Comparison of ENCODE assay signal across 8 cellular contexts in the genomic region with DNA sequence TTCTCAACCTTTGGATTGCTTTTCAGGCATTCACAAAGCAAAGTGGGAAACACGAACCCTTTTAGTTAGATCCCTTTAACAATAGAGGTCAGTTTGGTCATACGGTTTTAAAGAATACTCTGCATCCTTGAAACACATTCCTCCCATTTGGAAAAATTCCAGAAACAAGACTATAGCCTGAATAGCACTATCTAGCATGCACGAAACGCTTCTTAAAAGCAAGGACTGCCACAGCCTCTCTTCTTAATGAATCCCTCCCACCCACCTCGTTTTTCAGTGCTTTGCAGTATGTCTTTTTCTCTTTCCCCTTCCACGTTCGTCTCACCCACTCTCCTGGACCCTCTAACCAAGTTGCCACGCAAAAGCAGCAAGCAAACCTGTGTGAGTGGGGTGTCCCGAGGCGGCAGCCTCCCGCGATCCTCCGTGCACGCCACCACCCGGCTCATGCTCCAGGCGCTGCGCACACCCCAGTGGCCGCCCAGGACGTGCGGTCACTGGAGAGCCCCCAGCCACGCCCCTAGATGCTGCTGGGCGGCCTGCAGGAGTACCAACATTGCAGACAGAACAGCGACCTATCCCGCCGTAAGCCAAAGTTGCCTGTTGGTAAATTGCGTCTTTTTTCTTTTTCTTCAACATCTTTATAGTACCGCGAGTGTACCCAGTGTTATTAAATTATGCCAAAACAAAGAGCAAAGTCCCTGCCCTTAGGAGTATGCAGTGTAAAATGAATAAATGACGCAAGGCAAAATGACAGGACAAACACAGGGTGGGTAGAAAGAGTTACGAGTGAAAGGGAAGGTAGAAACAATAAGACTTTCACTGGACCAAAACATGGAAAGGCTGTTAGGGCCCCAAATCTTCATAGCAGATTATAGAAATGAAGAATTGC. TPM values are rescaled to one million over a fixed set of nuclear protein-coding genes. Genes with fewer than 3 reads are reported as not detected.
DNase-seq lines count a peak whose midpoint lies in the region; TF ChIP-seq lines count a peak whose summit lies in the region.

Gene SLC38A4 (minus strand): TSS at position 472 of the 889 bp plus-strand sequence. CDS start 32,926 bp downstream, outside the sequence.

- H3K9me2 ChIP-seq in Karpas-422 (replicated peaks; ENCODE audit: insufficient read depth, low read length) = no peaks in the 10 kb centered on the region

- no peak within 1 kb of the TSS for H3K27ac ChIP-seq in RWPE1
- no peak within 1 kb of the TSS for H3K27ac ChIP-seq in Karpas-422 (ENCODE audit: low read length)

- H3K9me3 Mint-ChIP-seq in Caco-2 (ENCODE audit: unreplicated experiment) (no peaks in the 10 kb centered on the region), neural crest cell (no peaks in the 10 kb centered on the region)

- H3K4me2 ChIP-seq in Karpas-422 (ENCODE audit: low read depth, low read length, poor library complexity, severe bottlenecking) = no peak within 1 kb of the TSS

- H3K36me3 Mint-ChIP-seq in Caco-2 (ENCODE audit: insufficient read depth, unreplicated experiment) (no peaks in the 10 kb centered on the region), neural crest cell (ENCODE audit: low read depth) (no peaks in the 10 kb centered on the region)

- no peaks in the 10 kb centered on the region for H4K20me1 ChIP-seq in Karpas-422 (ENCODE audit: insufficient read depth, low read depth, low read length)

- H3K27ac Mint-ChIP-seq in Caco-2 (ENCODE audit: unreplicated experiment) = peak within 1 kb of the TSS; percentile 11
- H3K27ac Mint-ChIP-seq in neural crest cell (ENCODE audit: unreplicated experiment) = no peak within 1 kb of the TSS

- BruUV-seq in Caco-2 (replicated peaks; lab: Mats Ljungman, UMichigan) = TSS peak; percentile 66

- CTCF ChIA-PET in Caco-2 (lab: Charles Lee) = interaction anchor here (0.8 kb wide), 1 partner anchor 150 kb away, joined by 3 read pairs; no protein-coding TSS in a partner anchor
- CTCF ChIA-PET in RWPE1 (lab: Yijun Ruan, JAX) = no interaction called here

- H3K4me3 Mint-ChIP-seq in Caco-2 (ENCODE audit: unreplicated experiment) = peak within 1 kb of the TSS; percentile 77
- H3K4me3 Mint-ChIP-seq in neural crest cell = peak within 1 kb of the TSS; percentile 62

- POLR2A ChIA-PET in Caco-2 (lab: Charles Lee) (interaction anchor here (0.6 kb wide), 1 partner anchor 111 kb away, joined by 4 read pairs; no protein-coding TSS in a partner anchor), RWPE1 (lab: Yijun Ruan, JAX; ENCODE audit: low non-redundant PET) (no interaction called here)

- no peak within 1 kb of the TSS for H2AFZ ChIP-seq in Karpas-422 (ENCODE audit: low read length)

- H3K79me2 ChIP-seq in Karpas-422 (ENCODE audit: low read length) = no peaks in the 10 kb centered on the region

- DNase-seq in Caco-2 (peak; percentile 67 to 84), RWPE1 (ENCODE audit: low spot score) (no peak), foreskin fibroblast (peak; percentile 37 to 72), neural crest cell (ENCODE audit: low read depth, low spot score) (peak; percentile 20), Karpas-422 (no peak), COR-L47 (lab: John Stamatoyannopoulos, UW) (no peak), Kasumi-1 (lab: John Stamatoyannopoulos, UW) (no peak)
- DNase-seq in activated naive CD4-positive, alpha-beta T cell treated with Interleukin-2 at 50 U/mL for 16 hours = no peak

- H3K27me3 Mint-ChIP-seq in Caco-2 (ENCODE audit: insufficient read depth, unreplicated experiment) = no peaks in the 10 kb centered on the region
- peaks cover 76% of the 10 kb centered on the region for H3K27me3 Mint-ChIP-seq in neural crest cell (ENCODE audit: low read depth)

- H3K36me3 ChIP-seq in Caco-2 (ENCODE audit: control insufficient read depth, insufficient read depth, low read length) (no peaks in the 10 kb centered on the region; the same call in 1 of the 2 replicates), Karpas-422 (ENCODE audit: insufficient read depth, low read length) (no peaks in the 10 kb centered on the region)

- H3K27me3 ChIP-seq in Caco-2 (replicated peaks; ENCODE audit: control insufficient read depth, insufficient read depth, low read length) (no peaks in the 10 kb centered on the region), Karpas-422 (ENCODE audit: low read length) (no peaks in the 10 kb centered on the region)

- H3K4me1 Mint-ChIP-seq in Caco-2 (ENCODE audit: low read depth, unreplicated experiment) (peaks cover 21% of the 10 kb centered on the region), neural crest cell (peaks cover 9% of the 10 kb centered on the region)

- H3K9me3 ChIP-seq in Caco-2 = no peaks in the 10 kb centered on the region
- H3K9me3 ChIP-seq in Karpas-422 (ENCODE audit: low read length) = no peaks in the 10 kb centered on the region

- intact Hi-C loops in Caco-2 (cut with micrococcal nuclease; ENCODE audit: unreplicated experiment) = loop anchor here (2.0 to 5.0 kb wide), 2 partner anchors 55 to 148 kb away; no protein-coding TSS in a partner anchor

- TF ChIP-seq CTCF in Caco-2 (IDR thresholded peaks at IDR 0.05; ENCODE audit: insufficient read depth in 1 of 2, low read depth in 1 of 2, low read length in 1 of 2, severe bottlenecking in 1 of 2, unreplicated experiment in 1 of 2) = peak in 1 of 2 experiments; percentile 56
- TF ChIP-seq CTCF in RWPE1 (conservative IDR thresholded peaks at IDR 0.05; ENCODE audit: low read depth) = peak; percentile 18; the same call in 1 of the 2 replicates
- peak; percentile 5 for TF ChIP-seq CTCF in foreskin fibroblast (IDR thresholded peaks at IDR 0.05; ENCODE audit: low read depth, low read length)
- TF ChIP-seq CTCF in neural crest cell (conservative IDR thresholded peaks at IDR 0.05) = peak; percentile 25

- H3K4me1 ChIP-seq in Caco-2 (no peaks in the 10 kb centered on the region; the same call in 1 of the 2 replicates), Karpas-422 (ENCODE audit: low read length) (no peaks in the 10 kb centered on the region)

- H3K9ac ChIP-seq in Karpas-422 (ENCODE audit: low read length) = no peak within 1 kb of the TSS

- H3K4me3 ChIP-seq in Caco-2 (ENCODE audit: low read depth, low read length) (peak within 1 kb of the TSS; percentile 65), foreskin fibroblast (ENCODE audit: low read depth in 1 of 2, low read length in 2 of 2) (peak within 1 kb of the TSS; percentile 46 to 60), Karpas-422 (ENCODE audit: low read length) (no peak within 1 kb of the TSS)

RNA-seq across cellular contexts. Expression of gene SLC38A4, which starts in this region (rescaled TPM):
- total RNA-seq in Caco-2 (2022) = 16.0 and 20.1 TPM in 2 replicates
- 0.16 TPM in 1 of 2 replicates, not detected in the other for total RNA-seq in neural crest cell
- not detected in 2 replicates for total RNA-seq in Karpas-422 (2014; rRNA removed; shearing (Covaris generic); ENCODE audit: low replicate concordance)

Comparison
In these comparisons a context has a peak if more than half of its experiments do, and no peak if none do; other contexts are left out.
1. RNA of gene SLC38A4 (total RNA-seq): 16.0 to 20.1 TPM in Caco-2; 0.16 TPM in neural crest cell and not detected in Karpas-422; every median in the first group is over 10 times any median in the second.
2. Peak in DNase-seq in neural crest cell; RNA of the gene not detected or under 1 TPM.
3. DNase-seq: peak in Caco-2 (2 of 2) and foreskin fibroblast (2 of 2); none in RWPE1 (single experiment), Karpas-422 (single experiment), COR-L47 (single experiment), activated naive CD4-positive, alpha-beta T cell treated with Interleukin-2 at 50 U/mL for 16 hours (single experiment) and Kasumi-1 (0 of 2).